ENCODE assay signal across 15 cellular contexts in genomic region chr2:45781464-45781811, GRCh38.
"Had no signal": no experiment of that assay in that cellular context is flagged by ENCODE, and none has a peak within 500 bp of the region (broad histone marks: within the 10 kb centered on the region; RNA-seq: fewer than 3 reads in every experiment).

No MANE protein-coding gene starts in this region.

- H3K4me1 ChIP-seq: thyroid gland had no signal

- H3K36me3 Mint-ChIP-seq: activated CD8-positive, alpha-beta memory T cell treated with anti-CD3 and anti-CD28 coated beads, Interleukin-2, amount 10 ng/mL, durations not matched to agents 7 days and 5 days; natural killer cell treated with Interleukin-12 subunit alpha and Interleukin-12 subunit beta and Interleukin-15 and Interleukin-18, amount 100 ng/mL, for 72 hours had no signal

- H3K9me3 Mint-ChIP-seq: activated T-cell treated with anti-CD3 and anti-CD28 coated beads, Interleukin-2, amount 50 U/mL, for 24 hours; natural killer cell treated with Interleukin-12 subunit alpha and Interleukin-12 subunit beta and Interleukin-15 and Interleukin-18, amount 100 ng/mL, for 72 hours; stimulated activated naive B cell treated with anti-CD40 and anti-IgM and Interleukin-4, amounts not matched to agents 10 μg/mL and 1 μg/mL and 100 μg/mL, for 72 hours had no signal

- ATAC-seq: activated CD8-positive, alpha-beta memory T cell treated with anti-CD3 and anti-CD28 coated beads, Interleukin-2, amount 10 ng/mL, durations not matched to agents 7 days and 5 days; gastrocnemius medialis; heart left ventricle; natural killer cell treated with Interleukin-12 subunit alpha and Interleukin-12 subunit beta and Interleukin-15 and Interleukin-18, amount 100 ng/mL, for 72 hours had no signal

- H3K27me3 Mint-ChIP-seq: activated CD8-positive, alpha-beta memory T cell treated with anti-CD3 and anti-CD28 coated beads, Interleukin-2, amount 10 ng/mL, durations not matched to agents 7 days and 5 days; activated T-cell treated with anti-CD3 and anti-CD28 coated beads, Interleukin-2, amount 50 U/mL, for 24 hours; natural killer cell treated with Interleukin-12 subunit alpha and Interleukin-12 subunit beta and Interleukin-15 and Interleukin-18, amount 100 ng/mL, for 72 hours; stimulated activated naive B cell treated with anti-CD40 and anti-IgM and Interleukin-4, amounts not matched to agents 10 μg/mL and 1 μg/mL and 100 μg/mL, for 72 hours had no signal

- H3K9me3 ChIP-seq: gastrocnemius medialis, heart left ventricle, thyroid gland, vagina had no signal

- H3K4me3 ChIP-seq: gastrocnemius medialis, heart left ventricle, thyroid gland, vagina had no signal

- DNase-seq: activated CD4-positive, alpha-beta T cell treated with anti-CD3 and anti-CD28 coated beads, Interleukin-2, amount 50 U/mL, for 48 hours; activated CD8-positive, alpha-beta memory T cell treated with anti-CD3 and anti-CD28 coated beads, Interleukin-2, amount 10 ng/mL, durations not matched to agents 7 days and 5 days; activated naive CD4-positive, alpha-beta T cell treated with anti-CD3 and anti-CD28 coated beads, Interleukin-2, amount 50 U/mL, for 16 hours; activated T-cell treated with anti-CD3 and anti-CD28 coated beads, Interleukin-2, amount 50 U/mL, for 24 hours; gastrocnemius medialis; heart left ventricle; nucleus accumbens; posterior cingulate gyrus; retina; stimulated activated CD4-positive, alpha-beta T cell treated with anti-CD3 and anti-CD28 coated beads, Interleukin-2, amount 100 ng/mL, for 48 hours; stimulated activated naive B cell treated with anti-CD40 and anti-IgM and Interleukin-4, amounts not matched to agents 10 μg/mL and 1 μg/mL and 100 μg/mL, for 72 hours; thyroid gland had no signal

- H3K36me3 ChIP-seq: gastrocnemius medialis, heart left ventricle, thyroid gland, vagina had no signal

- H3K27ac Mint-ChIP-seq: activated CD8-positive, alpha-beta memory T cell treated with anti-CD3 and anti-CD28 coated beads, Interleukin-2, amount 10 ng/mL, durations not matched to agents 7 days and 5 days; activated T-cell treated with anti-CD3 and anti-CD28 coated beads, Interleukin-2, amount 50 U/mL, for 24 hours; natural killer cell treated with Interleukin-12 subunit alpha and Interleukin-12 subunit beta and Interleukin-15 and Interleukin-18, amount 100 ng/mL, for 72 hours had no signal

- H3K4me3 Mint-ChIP-seq: activated CD8-positive, alpha-beta memory T cell treated with anti-CD3 and anti-CD28 coated beads, Interleukin-2, amount 10 ng/mL, durations not matched to agents 7 days and 5 days; activated T-cell treated with anti-CD3 and anti-CD28 coated beads, Interleukin-2, amount 50 U/mL, for 24 hours; natural killer cell treated with Interleukin-12 subunit alpha and Interleukin-12 subunit beta and Interleukin-15 and Interleukin-18, amount 100 ng/mL, for 72 hours; stimulated activated naive B cell treated with anti-CD40 and anti-IgM and Interleukin-4, amounts not matched to agents 10 μg/mL and 1 μg/mL and 100 μg/mL, for 72 hours had no signal

- H3K27ac ChIP-seq: epithelial cell of prostate, gastrocnemius medialis, thyroid gland, vagina had no signal

- H3K27me3 ChIP-seq: gastrocnemius medialis, heart left ventricle, thyroid gland, vagina had no signal
